Comparison of ENCODE assay signal across 1 cellular context in genomic region chr6:4351506-4351852, GRCh38.
TF ChIP-seq lines count a peak whose summit lies in the region.

No MANE protein-coding gene starts in this region.

TF ChIP-seq in endothelial cell of umbilical vein, 7 proteins besides CTCF, POLR2A, EP300 and RAD21:
- TF ChIP-seq GATA2 (IDR thresholded peaks at IDR 0.05; ENCODE audit: insufficient read depth, insufficient read length, low read depth, low read length) (no peak), JUN (IDR thresholded peaks at IDR 0.05; ENCODE audit: borderline replicate concordance, insufficient read depth, insufficient read length, low read depth) (no peak), MYC (IDR thresholded peaks at IDR 0.05; ENCODE audit: low read depth, low read length) (no peak), EZH2 (IDR thresholded peaks at IDR 0.05; ENCODE audit: borderline replicate concordance, low read depth, low read length, severe bottlenecking) (no peak), POLR2AphosphoS5 (IDR thresholded peaks at IDR 0.05; ENCODE audit: insufficient read depth, low read depth, low read length) (no peak), FOS (IDR thresholded peaks at IDR 0.05; ENCODE audit: borderline replicate concordance, insufficient read depth, low read length) (no peak)
- TF ChIP-seq, protein P1, sequence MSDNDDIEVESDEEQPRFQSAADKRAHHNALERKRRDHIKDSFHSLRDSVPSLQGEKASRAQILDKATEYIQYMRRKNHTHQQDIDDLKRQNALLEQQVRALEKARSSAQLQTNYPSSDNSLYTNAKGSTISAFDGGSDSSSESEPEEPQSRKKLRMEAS (IDR thresholded peaks at IDR 0.05; ENCODE audit: insufficient read depth, insufficient read length) = no peak
